Comparison of ENCODE assay signal across 39 cellular contexts in genomic region chr5:58838732-58839131, GRCh38.
"Had no signal": no experiment of that assay in that cellular context is flagged by ENCODE, and none has a peak within 500 bp of the region (broad histone marks: within the 10 kb centered on the region; RNA-seq: fewer than 3 reads in every experiment).

No MANE protein-coding gene starts in this region.

- H3K4me1 Mint-ChIP-seq: activated naive CD4-positive, alpha-beta T cell treated with anti-CD3 and anti-CD28 coated beads, Interleukin-2, amount 10 ng/mL, durations not matched to agents 7 days and 5 days; activated naive CD4-positive, alpha-beta T cell treated with anti-CD3 and anti-CD28 coated beads, Interleukin-2, amount 50 U/mL, for 24 hours; activated naive CD8-positive, alpha-beta T cell treated with anti-CD3 and anti-CD28 coated beads for 36 hours; activated naive CD8-positive, alpha-beta T cell treated with anti-CD3 and anti-CD28 coated beads, Interleukin-2, amount 10 ng/mL, durations not matched to agents 7 days and 5 days; activated naive CD8-positive, alpha-beta T cell treated with anti-CD3 and anti-CD28 coated beads, Interleukin-2, amount 50 U/mL, for 24 hours; activated T-helper 17 cell treated with anti-CD3 and anti-CD28 coated beads, Interleukin-2, amount 50 U/mL, for 72 hours; central memory CD8-positive, alpha-beta T cell had no signal

- H3K36me3 ChIP-seq: adrenal gland, ascending aorta, brain microvascular endothelial cell, breast epithelium, cardiac muscle cell had no signal

- H3K27me3 ChIP-seq: adrenal gland, ascending aorta, body of pancreas, brain microvascular endothelial cell, breast epithelium, cardiac muscle cell had no signal

- H3K4me3 ChIP-seq: adrenal gland, ascending aorta, body of pancreas, breast epithelium, cardiac muscle cell had no signal

- ATAC-seq: activated naive CD4-positive, alpha-beta T cell treated with anti-CD3 and anti-CD28 coated beads, Interleukin-2, amount 50 U/mL, for 72 hours; activated naive CD8-positive, alpha-beta T cell treated with anti-CD3 and anti-CD28 coated beads, Interleukin-2, amount 50 U/mL, for 24 hours; activated T-cell treated with anti-CD3 and anti-CD28 coated beads, Interleukin-2, amount 50 U/mL, for 4 hours; activated T-cell treated with anti-CD3 and anti-CD28 coated beads, Interleukin-2, amount 50 U/mL, for 72 hours; activated T-helper 17 cell treated with anti-CD3 and anti-CD28 coated beads, Interleukin-2, amount 50 U/mL, for 72 hours; body of pancreas had no signal

- H3K4me1 ChIP-seq: adrenal gland, ascending aorta, body of pancreas, breast epithelium had no signal

- H3K4me3 Mint-ChIP-seq: activated naive CD4-positive, alpha-beta T cell treated with anti-CD3 and anti-CD28 coated beads for 36 hours; activated naive CD4-positive, alpha-beta T cell treated with anti-CD3 and anti-CD28 coated beads, Interleukin-2, amount 10 ng/mL, durations not matched to agents 7 days and 5 days; activated naive CD4-positive, alpha-beta T cell treated with anti-CD3 and anti-CD28 coated beads, Interleukin-2, amount 50 U/mL, for 24 hours; activated naive CD8-positive, alpha-beta T cell; activated naive CD8-positive, alpha-beta T cell treated with anti-CD3 and anti-CD28 coated beads for 36 hours; activated naive CD8-positive, alpha-beta T cell treated with anti-CD3 and anti-CD28 coated beads, Interleukin-2, amount 10 ng/mL, durations not matched to agents 7 days and 5 days; activated naive CD8-positive, alpha-beta T cell treated with anti-CD3 and anti-CD28 coated beads, Interleukin-2, amount 50 U/mL, for 24 hours; activated T-cell treated with anti-CD3 and anti-CD28 coated beads, Interleukin-2, amount 50 U/mL, for 4 hours; activated T-cell treated with anti-CD3 and anti-CD28 coated beads, Interleukin-2, amount 50 U/mL, for 72 hours; activated T-helper 1 cell treated with anti-CD3 and anti-CD28 coated beads, Interleukin-12 subunit alpha, Interleukin-12 subunit beta, Interleukin-2, Interleukin-4 antibody, amounts not matched to agents 30 ng/mL and 10 ng/mL and 1 ng/mL, durations not matched to agents 14 hours and 24 hours and 36 hours; activated T-helper 17 cell treated with anti-CD3 and anti-CD28 coated beads, Interleukin-2, amount 50 U/mL, for 72 hours; brain; central memory CD8-positive, alpha-beta T cell had no signal

- H3K36me3 Mint-ChIP-seq: activated naive CD4-positive, alpha-beta T cell treated with anti-CD3 and anti-CD28 coated beads, Interleukin-2, amount 10 ng/mL, durations not matched to agents 7 days and 5 days; activated naive CD4-positive, alpha-beta T cell treated with anti-CD3 and anti-CD28 coated beads, Interleukin-2, amount 50 U/mL, for 24 hours; activated naive CD8-positive, alpha-beta T cell treated with anti-CD3 and anti-CD28 coated beads, Interleukin-2, amount 10 ng/mL, durations not matched to agents 7 days and 5 days had no signal

- H3K27ac Mint-ChIP-seq: activated naive CD4-positive, alpha-beta T cell treated with anti-CD3 and anti-CD28 coated beads for 36 hours; activated naive CD4-positive, alpha-beta T cell treated with anti-CD3 and anti-CD28 coated beads, Interleukin-2, amount 10 ng/mL, durations not matched to agents 7 days and 5 days; activated naive CD4-positive, alpha-beta T cell treated with anti-CD3 and anti-CD28 coated beads, Interleukin-2, amount 50 U/mL, for 24 hours; activated naive CD4-positive, alpha-beta T cell treated with anti-CD3 and anti-CD28 coated beads, Interleukin-2, amount 50 U/mL, for 72 hours; activated naive CD8-positive, alpha-beta T cell; activated naive CD8-positive, alpha-beta T cell treated with anti-CD3 and anti-CD28 coated beads for 36 hours; activated naive CD8-positive, alpha-beta T cell treated with anti-CD3 and anti-CD28 coated beads, Interleukin-2, amount 10 ng/mL, durations not matched to agents 7 days and 5 days; activated naive CD8-positive, alpha-beta T cell treated with anti-CD3 and anti-CD28 coated beads, Interleukin-2, amount 50 U/mL, for 24 hours; activated T-cell treated with anti-CD3 and anti-CD28 coated beads, Interleukin-2, amount 50 U/mL, for 72 hours; activated T-helper 1 cell treated with anti-CD3 and anti-CD28 coated beads, Interleukin-12 subunit alpha, Interleukin-12 subunit beta, Interleukin-2, Interleukin-4 antibody, amounts not matched to agents 30 ng/mL and 10 ng/mL and 1 ng/mL, durations not matched to agents 14 hours and 24 hours and 36 hours; activated T-helper 17 cell treated with anti-CD3 and anti-CD28 coated beads, Interleukin-2, amount 50 U/mL, for 72 hours; activated T-helper 2 cell treated with anti-CD3 and anti-CD28 coated beads, Interferon-gamma antibody, Interleukin-2, Interleukin-4, amounts not matched to agents 10 μg/mL and 5 μg/mL and 100 μg/mL, durations not matched to agents 14 hours and 24 hours and 36 hours; brain had no signal

- FAIRE-seq: astrocyte, bronchial epithelial cell had no signal

- DNase-seq: activated effector memory CD4-positive, alpha-beta T cell treated with anti-CD3 and anti-CD28 coated beads, Interleukin-2, amount 50 U/mL, for 16 hours; activated effector memory CD4-positive, alpha-beta T cell treated with Interleukin-2 at 50 U/mL for 16 hours; activated gamma-delta T cell; activated gamma-delta T cell treated with Interleukin-2 at 50 U/mL for 16 hours; activated naive CD4-positive, alpha-beta T cell; activated naive CD4-positive, alpha-beta T cell treated with anti-CD3 and anti-CD28 coated beads for 36 hours; activated naive CD4-positive, alpha-beta T cell treated with anti-CD3 and anti-CD28 coated beads, Interleukin-2, amount 10 ng/mL, durations not matched to agents 7 days and 5 days; activated naive CD4-positive, alpha-beta T cell treated with anti-CD3 and anti-CD28 coated beads, Interleukin-2, amount 50 U/mL, for 16 hours; activated naive CD4-positive, alpha-beta T cell treated with Interleukin-2 at 50 U/mL for 16 hours; activated naive CD8-positive, alpha-beta T cell treated with anti-CD3 and anti-CD28 coated beads for 36 hours; activated naive CD8-positive, alpha-beta T cell treated with anti-CD3 and anti-CD28 coated beads, Interleukin-2, amount 10 ng/mL, durations not matched to agents 7 days and 5 days; activated naive CD8-positive, alpha-beta T cell treated with anti-CD3 and anti-CD28 coated beads, Interleukin-2, amount 50 U/mL, for 24 hours; activated T-cell treated with anti-CD3 and anti-CD28 coated beads, Interleukin-2, amount 50 U/mL, for 1 hour; activated T-cell treated with anti-CD3 and anti-CD28 coated beads, Interleukin-2, amount 50 U/mL, for 4 hours; activated T-cell treated with anti-CD3 and anti-CD28 coated beads, Interleukin-2, amount 50 U/mL, for 48 hours; activated T-cell treated with anti-CD3 and anti-CD28 coated beads, Interleukin-2, amount 50 U/mL, for 72 hours; adrenal gland; amniotic stem cell; amygdala; anterior cingulate cortex; aorta; body of pancreas; brain microvascular endothelial cell; caudate nucleus; central memory CD4-positive, alpha-beta T cell; cerebellar nuclear complex had no signal

- H3K9me3 ChIP-seq: adrenal gland, body of pancreas had no signal

- H3K27me3 Mint-ChIP-seq: activated naive CD8-positive, alpha-beta T cell treated with anti-CD3 and anti-CD28 coated beads for 36 hours; activated naive CD8-positive, alpha-beta T cell treated with anti-CD3 and anti-CD28 coated beads, Interleukin-2, amount 50 U/mL, for 24 hours; brain had no signal

- H3K27ac ChIP-seq: adrenal gland, ascending aorta, body of pancreas, brain microvascular endothelial cell, breast epithelium, cardiac muscle cell had no signal

- H3K9me3 Mint-ChIP-seq: activated naive CD4-positive, alpha-beta T cell treated with anti-CD3 and anti-CD28 coated beads, Interleukin-2, amount 10 ng/mL, durations not matched to agents 7 days and 5 days; activated naive CD8-positive, alpha-beta T cell treated with anti-CD3 and anti-CD28 coated beads, Interleukin-2, amount 50 U/mL, for 24 hours; activated T-helper 1 cell treated with anti-CD3 and anti-CD28 coated beads, Interleukin-12 subunit alpha, Interleukin-12 subunit beta, Interleukin-2, Interleukin-4 antibody, amounts not matched to agents 30 ng/mL and 10 ng/mL and 1 ng/mL, durations not matched to agents 14 hours and 24 hours and 36 hours; activated T-helper 2 cell treated with anti-CD3 and anti-CD28 coated beads, Interferon-gamma antibody, Interleukin-2, Interleukin-4, amounts not matched to agents 10 μg/mL and 5 μg/mL and 100 μg/mL, durations not matched to agents 14 hours and 24 hours and 36 hours; central memory CD8-positive, alpha-beta T cell had no signal
